In the genomic region with DNA sequence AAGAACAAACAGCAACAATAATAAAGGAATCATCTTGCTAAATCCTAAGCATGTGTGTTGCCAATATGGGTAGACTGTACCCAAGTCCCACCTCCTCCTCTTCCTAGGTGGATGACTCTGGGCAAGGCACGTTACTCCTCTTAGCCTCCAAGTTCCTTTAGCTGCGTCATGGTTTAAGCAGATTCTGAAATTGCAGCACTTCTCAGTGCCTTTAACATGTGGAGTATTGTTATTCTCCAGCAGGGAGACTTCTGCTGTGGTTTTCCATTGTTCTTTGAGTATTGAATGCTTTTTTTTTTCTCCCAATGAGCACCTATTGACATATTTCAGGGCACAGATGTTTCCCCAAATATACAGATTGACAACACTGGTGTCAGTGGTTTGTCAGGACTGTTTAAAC, we compare ENCODE assay signal across 16 cellular contexts. TPM values are rescaled to one million over a fixed set of nuclear protein-coding genes. Genes with fewer than 3 reads are reported as not detected.
"Had no signal": no experiment of that assay in that cellular context is flagged by ENCODE, and none has a peak within 500 bp of the region (broad histone marks: within the 10 kb centered on the region; RNA-seq: fewer than 3 reads in every experiment).

No MANE protein-coding gene starts in this region.

- H3K4me1 Mint-ChIP-seq: activated CD4-positive, alpha-beta T cell treated with anti-CD3 and anti-CD28 coated beads, Interleukin-2, amount 10 ng/mL, durations not matched to agents 7 days and 5 days; activated naive CD8-positive, alpha-beta T cell treated with anti-CD3 and anti-CD28 coated beads, Interleukin-2, amount 10 ng/mL, durations not matched to agents 7 days and 5 days; natural killer cell had no signal

- H3K36me3 ChIP-seq: neutrophil, upper lobe of left lung had no signal

- H3K27me3 ChIP-seq: upper lobe of left lung had no signal

- H3K9me3 Mint-ChIP-seq: activated CD4-positive, alpha-beta T cell treated with anti-CD3 and anti-CD28 coated beads, Interleukin-2, amount 10 ng/mL, durations not matched to agents 7 days and 5 days; activated naive CD8-positive, alpha-beta T cell treated with anti-CD3 and anti-CD28 coated beads, Interleukin-2, amount 10 ng/mL, durations not matched to agents 7 days and 5 days; dendritic cell treated with granulocyte-macrophage colony-stimulating factor and Interleukin-4, amounts not matched to agents 40 ng/mL and 50 ng/mL, for 4 days; endodermal cell; memory B cell; natural killer cell; stimulated activated memory B cell treated with anti-CD40 and anti-IgM and Interleukin-4, amounts not matched to agents 10 μg/mL and 1 μg/mL and 100 μg/mL, for 72 hours; T-helper 2 cell treated with Interferon-gamma antibody and Interleukin-4, amounts not matched to agents 5 μg/mL and 100 μg/mL, for 36 hours had no signal

- H3K4me3 ChIP-seq: upper lobe of left lung had no signal

- H3K27ac Mint-ChIP-seq: activated CD4-positive, alpha-beta T cell treated with anti-CD3 and anti-CD28 coated beads, Interleukin-2, amount 10 ng/mL, durations not matched to agents 7 days and 5 days; activated naive CD8-positive, alpha-beta T cell treated with anti-CD3 and anti-CD28 coated beads, Interleukin-2, amount 10 ng/mL, durations not matched to agents 7 days and 5 days; dendritic cell treated with granulocyte-macrophage colony-stimulating factor and Interleukin-4, amounts not matched to agents 40 ng/mL and 50 ng/mL, for 4 days; memory B cell; natural killer cell; stimulated activated memory B cell treated with anti-CD40 and anti-IgM and Interleukin-4, amounts not matched to agents 10 μg/mL and 1 μg/mL and 100 μg/mL, for 72 hours; T-helper 2 cell treated with Interferon-gamma antibody and Interleukin-4, amounts not matched to agents 5 μg/mL and 100 μg/mL, for 36 hours had no signal

- DNase-seq: activated CD4-positive, alpha-beta T cell treated with anti-CD3 and anti-CD28 coated beads, Interleukin-2, amount 10 ng/mL, durations not matched to agents 7 days and 5 days; activated CD8-positive, alpha-beta memory T cell treated with anti-CD3 and anti-CD28 coated beads, Interleukin-2, amount 50 U/mL, for 48 hours; activated naive CD8-positive, alpha-beta T cell treated with anti-CD3 and anti-CD28 coated beads, Interleukin-2, amount 10 ng/mL, durations not matched to agents 7 days and 5 days; endodermal cell; erythroblast; hypothalamus; kidney glomerular epithelial cell; left ventricle myocardium superior; natural killer cell; stimulated activated CD4-positive, alpha-beta T cell treated with anti-CD3 and anti-CD28 coated beads, Interleukin-2, amount 100 ng/mL, for 48 hours; upper lobe of left lung had no signal

- H3K9me3 ChIP-seq: neutrophil, upper lobe of left lung had no signal

- ATAC-seq: left ventricle myocardium superior, natural killer cell had no signal

- H3K27ac ChIP-seq: neutrophil, upper lobe of left lung had no signal

- H3K36me3 Mint-ChIP-seq: activated naive CD8-positive, alpha-beta T cell treated with anti-CD3 and anti-CD28 coated beads, Interleukin-2, amount 10 ng/mL, durations not matched to agents 7 days and 5 days; memory B cell; natural killer cell; stimulated activated memory B cell treated with anti-CD40 and anti-IgM and Interleukin-4, amounts not matched to agents 10 μg/mL and 1 μg/mL and 100 μg/mL, for 72 hours had no signal

- H3K4me3 Mint-ChIP-seq: activated CD4-positive, alpha-beta T cell treated with anti-CD3 and anti-CD28 coated beads, Interleukin-2, amount 10 ng/mL, durations not matched to agents 7 days and 5 days; activated naive CD8-positive, alpha-beta T cell treated with anti-CD3 and anti-CD28 coated beads, Interleukin-2, amount 10 ng/mL, durations not matched to agents 7 days and 5 days; dendritic cell treated with granulocyte-macrophage colony-stimulating factor and Interleukin-4, amounts not matched to agents 40 ng/mL and 50 ng/mL, for 4 days; endodermal cell; memory B cell; natural killer cell; stimulated activated memory B cell treated with anti-CD40 and anti-IgM and Interleukin-4, amounts not matched to agents 10 μg/mL and 1 μg/mL and 100 μg/mL, for 72 hours; T-helper 2 cell treated with Interferon-gamma antibody and Interleukin-4, amounts not matched to agents 5 μg/mL and 100 μg/mL, for 36 hours had no signal

RNA-seq across cellular contexts. Expression of gene ARHGEF10L, which starts 15.5 kb away (rescaled TPM):
- total RNA-seq: activated CD4-positive, alpha-beta T cell treated with anti-CD3 and anti-CD28 coated beads, Interleukin-2, amount 10 ng/mL, durations not matched to agents 7 days and 5 days had no signal
